Comparison of ENCODE assay signal across 40 cellular contexts in the genomic region with DNA sequence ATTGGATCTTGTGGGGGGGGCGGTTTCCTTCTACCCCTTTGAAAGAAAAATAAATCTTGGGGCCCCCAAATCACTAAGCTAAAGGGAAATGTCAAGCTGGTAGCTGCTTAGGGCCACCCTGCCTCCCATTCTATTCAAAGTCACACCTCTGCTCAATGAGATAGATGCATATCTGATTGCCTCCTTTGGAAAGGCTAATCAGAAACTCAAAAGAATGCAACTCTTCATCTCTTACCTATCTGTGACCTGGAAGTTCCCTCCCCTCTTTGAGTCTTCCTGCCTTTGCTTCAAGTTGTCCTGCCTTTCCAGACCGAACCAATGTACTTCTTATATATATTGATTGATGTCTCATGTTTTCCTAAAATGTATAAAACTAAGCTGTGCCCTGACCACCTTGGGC. TPM values are rescaled to one million over a fixed set of nuclear protein-coding genes. Genes with fewer than 3 reads are reported as not detected.
"Had no signal": no experiment of that assay in that cellular context is flagged by ENCODE, and none has a peak within 500 bp of the region (broad histone marks: within the 10 kb centered on the region; RNA-seq: fewer than 3 reads in every experiment).

No MANE protein-coding gene starts in this region.

- H3K36me3 Mint-ChIP-seq: activated CD8-positive, alpha-beta memory T cell treated with anti-CD3 and anti-CD28 coated beads, Interleukin-2, amount 10 ng/mL, durations not matched to agents 7 days and 5 days; activated naive CD4-positive, alpha-beta T cell treated with anti-CD3 and anti-CD28 coated beads, Interleukin-2, amount 10 ng/mL, durations not matched to agents 7 days and 5 days; activated naive CD4-positive, alpha-beta T cell treated with anti-CD3 and anti-CD28 coated beads, Interleukin-2, amount 50 U/mL, for 24 hours; activated naive CD8-positive, alpha-beta T cell; activated naive CD8-positive, alpha-beta T cell treated with anti-CD3 and anti-CD28 coated beads, Interleukin-2, amount 10 ng/mL, durations not matched to agents 7 days and 5 days; brain had no signal

- H3K4me3 ChIP-seq: ascending aorta, cardiac muscle cell had no signal

- H3K27ac Mint-ChIP-seq: activated CD4-positive, alpha-beta memory T cell treated with anti-CD3 and anti-CD28 coated beads, Interleukin-2, amount 10 ng/mL, durations not matched to agents 7 days and 5 days; activated CD4-positive, alpha-beta T cell treated with anti-CD3 and anti-CD28 coated beads for 36 hours; activated CD4-positive, alpha-beta T cell treated with anti-CD3 and anti-CD28 coated beads, Interleukin-2, amount 10 ng/mL, durations not matched to agents 7 days and 5 days; activated CD8-positive, alpha-beta memory T cell treated with anti-CD3 and anti-CD28 coated beads, Interleukin-2, amount 10 ng/mL, durations not matched to agents 7 days and 5 days; activated CD8-positive, alpha-beta T cell treated with anti-CD3 and anti-CD28 coated beads, Interleukin-2, amount 10 ng/mL, durations not matched to agents 7 days and 5 days; activated naive CD4-positive, alpha-beta T cell treated with anti-CD3 and anti-CD28 coated beads, Interleukin-2, amount 10 ng/mL, durations not matched to agents 7 days and 5 days; activated naive CD4-positive, alpha-beta T cell treated with anti-CD3 and anti-CD28 coated beads, Interleukin-2, amount 50 U/mL, for 24 hours; activated naive CD8-positive, alpha-beta T cell; activated naive CD8-positive, alpha-beta T cell treated with anti-CD3 and anti-CD28 coated beads, Interleukin-2, amount 10 ng/mL, durations not matched to agents 7 days and 5 days; activated naive CD8-positive, alpha-beta T cell treated with anti-CD3 and anti-CD28 coated beads, Interleukin-2, amount 50 U/mL, for 24 hours; activated T-cell treated with anti-CD3 and anti-CD28 coated beads, Interleukin-2, amount 50 U/mL, for 24 hours; activated T-helper 2 cell treated with anti-CD3 and anti-CD28 coated beads, Interferon-gamma antibody, Interleukin-2, Interleukin-4, amounts not matched to agents 10 μg/mL and 5 μg/mL and 100 μg/mL, durations not matched to agents 14 hours and 24 hours and 36 hours; brain; T-helper 1 cell treated with Interleukin-12 subunit alpha and Interleukin-12 subunit beta and Interleukin-4 antibody, amounts not matched to agents 30 μg/mL and 1 μg/mL, for 36 hours; T-helper 2 cell treated with Interferon-gamma antibody and Interleukin-4, amounts not matched to agents 5 μg/mL and 100 μg/mL, for 36 hours had no signal

- H3K4me1 Mint-ChIP-seq: activated CD4-positive, alpha-beta memory T cell treated with anti-CD3 and anti-CD28 coated beads, Interleukin-2, amount 10 ng/mL, durations not matched to agents 7 days and 5 days; activated CD4-positive, alpha-beta T cell treated with anti-CD3 and anti-CD28 coated beads for 36 hours; activated CD4-positive, alpha-beta T cell treated with anti-CD3 and anti-CD28 coated beads, Interleukin-2, amount 10 ng/mL, durations not matched to agents 7 days and 5 days; activated CD8-positive, alpha-beta memory T cell treated with anti-CD3 and anti-CD28 coated beads, Interleukin-2, amount 10 ng/mL, durations not matched to agents 7 days and 5 days; activated naive CD4-positive, alpha-beta T cell treated with anti-CD3 and anti-CD28 coated beads, Interleukin-2, amount 10 ng/mL, durations not matched to agents 7 days and 5 days; activated naive CD4-positive, alpha-beta T cell treated with anti-CD3 and anti-CD28 coated beads, Interleukin-2, amount 50 U/mL, for 24 hours; activated naive CD8-positive, alpha-beta T cell treated with anti-CD3 and anti-CD28 coated beads, Interleukin-2, amount 10 ng/mL, durations not matched to agents 7 days and 5 days; activated naive CD8-positive, alpha-beta T cell treated with anti-CD3 and anti-CD28 coated beads, Interleukin-2, amount 50 U/mL, for 24 hours; brain; central memory CD8-positive, alpha-beta T cell had no signal

- H3K36me3 ChIP-seq: ascending aorta, cardiac muscle cell had no signal

- H3K9me3 Mint-ChIP-seq: activated naive CD8-positive, alpha-beta T cell treated with anti-CD3 and anti-CD28 coated beads, Interleukin-2, amount 10 ng/mL, durations not matched to agents 7 days and 5 days; activated naive CD8-positive, alpha-beta T cell treated with anti-CD3 and anti-CD28 coated beads, Interleukin-2, amount 50 U/mL, for 24 hours; activated T-cell treated with anti-CD3 and anti-CD28 coated beads, Interleukin-2, amount 50 U/mL, for 24 hours; central memory CD8-positive, alpha-beta T cell; T-helper 1 cell treated with Interleukin-12 subunit alpha and Interleukin-12 subunit beta and Interleukin-4 antibody, amounts not matched to agents 30 μg/mL and 1 μg/mL, for 36 hours; T-helper 2 cell treated with Interferon-gamma antibody and Interleukin-4, amounts not matched to agents 5 μg/mL and 100 μg/mL, for 36 hours had no signal

- ATAC-seq: activated CD4-positive, alpha-beta T cell treated with anti-CD3 and anti-CD28 coated beads for 36 hours; activated CD4-positive, CD25-positive, alpha-beta regulatory T cell treated with anti-CD3 and anti-CD28 coated beads, Interleukin-2, amount 50 U/mL, for 24 hours; activated CD8-positive, alpha-beta memory T cell treated with anti-CD3 and anti-CD28 coated beads, Interleukin-2, amount 10 ng/mL, durations not matched to agents 7 days and 5 days; activated CD8-positive, alpha-beta T cell treated with anti-CD3 and anti-CD28 coated beads, Interleukin-2, amount 10 ng/mL, durations not matched to agents 7 days and 5 days; activated naive CD8-positive, alpha-beta T cell treated with anti-CD3 and anti-CD28 coated beads, Interleukin-2, amount 50 U/mL, for 24 hours had no signal

- H3K27ac ChIP-seq: ascending aorta, cardiac muscle cell, VCaP had no signal

- DNase-seq: activated CD4-positive, alpha-beta memory T cell treated with anti-CD3 and anti-CD28 coated beads, Interleukin-2, amount 10 ng/mL, durations not matched to agents 7 days and 5 days; activated CD4-positive, alpha-beta T cell treated with anti-CD3 and anti-CD28 coated beads for 1 hour; activated CD4-positive, alpha-beta T cell treated with anti-CD3 and anti-CD28 coated beads for 36 hours; activated CD4-positive, alpha-beta T cell treated with anti-CD3 and anti-CD28 coated beads for 48 hours; activated CD4-positive, alpha-beta T cell treated with anti-CD3 and anti-CD28 coated beads, Interleukin-2, amount 10 ng/mL, durations not matched to agents 7 days and 5 days; activated CD4-positive, alpha-beta T cell treated with anti-CD3 and anti-CD28 coated beads, Interleukin-2, amount 50 U/mL, for 48 hours; activated CD4-positive, CD25-positive, alpha-beta regulatory T cell; activated CD8-positive, alpha-beta memory T cell treated with anti-CD3 and anti-CD28 coated beads for 24 hours; activated CD8-positive, alpha-beta memory T cell treated with anti-CD3 and anti-CD28 coated beads, Interleukin-2, amount 10 ng/mL, durations not matched to agents 7 days and 5 days; activated CD8-positive, alpha-beta memory T cell treated with anti-CD3 and anti-CD28 coated beads, Interleukin-2, amount 50 U/mL, for 48 hours; activated CD8-positive, alpha-beta T cell treated with anti-CD3 and anti-CD28 coated beads, Interleukin-2, amount 10 ng/mL, durations not matched to agents 7 days and 5 days; activated effector memory CD4-positive, alpha-beta T cell treated with Interleukin-2 at 50 U/mL for 16 hours; activated gamma-delta T cell; activated naive CD4-positive, alpha-beta T cell treated with anti-CD3 and anti-CD28 coated beads, Interleukin-2, amount 10 ng/mL, durations not matched to agents 7 days and 5 days; activated naive CD4-positive, alpha-beta T cell treated with Interleukin-2 at 50 U/mL for 16 hours; activated naive CD8-positive, alpha-beta T cell treated with anti-CD3 and anti-CD28 coated beads, Interleukin-2, amount 10 ng/mL, durations not matched to agents 7 days and 5 days; activated naive CD8-positive, alpha-beta T cell treated with anti-CD3 and anti-CD28 coated beads, Interleukin-2, amount 50 U/mL, for 24 hours; activated T-cell treated with anti-CD3 and anti-CD28 coated beads, Interleukin-2, amount 50 U/mL, for 24 hours; activated T-cell treated with anti-CD3 and anti-CD28 coated beads, Interleukin-2, amount 50 U/mL, for 48 hours; amygdala; anterior cingulate cortex; caudate nucleus; cerebellar nuclear complex; T-helper 1 cell; T-helper 2 cell; T-helper 9 cell had no signal

- H3K4me3 Mint-ChIP-seq: activated CD4-positive, alpha-beta memory T cell treated with anti-CD3 and anti-CD28 coated beads, Interleukin-2, amount 10 ng/mL, durations not matched to agents 7 days and 5 days; activated CD4-positive, alpha-beta T cell treated with anti-CD3 and anti-CD28 coated beads for 36 hours; activated CD4-positive, alpha-beta T cell treated with anti-CD3 and anti-CD28 coated beads, Interleukin-2, amount 10 ng/mL, durations not matched to agents 7 days and 5 days; activated CD8-positive, alpha-beta memory T cell treated with anti-CD3 and anti-CD28 coated beads, Interleukin-2, amount 10 ng/mL, durations not matched to agents 7 days and 5 days; activated CD8-positive, alpha-beta T cell treated with anti-CD3 and anti-CD28 coated beads, Interleukin-2, amount 10 ng/mL, durations not matched to agents 7 days and 5 days; activated naive CD4-positive, alpha-beta T cell treated with anti-CD3 and anti-CD28 coated beads, Interleukin-2, amount 10 ng/mL, durations not matched to agents 7 days and 5 days; activated naive CD4-positive, alpha-beta T cell treated with anti-CD3 and anti-CD28 coated beads, Interleukin-2, amount 50 U/mL, for 24 hours; activated naive CD8-positive, alpha-beta T cell; activated naive CD8-positive, alpha-beta T cell treated with anti-CD3 and anti-CD28 coated beads, Interleukin-2, amount 10 ng/mL, durations not matched to agents 7 days and 5 days; activated naive CD8-positive, alpha-beta T cell treated with anti-CD3 and anti-CD28 coated beads, Interleukin-2, amount 50 U/mL, for 24 hours; activated T-cell treated with anti-CD3 and anti-CD28 coated beads, Interleukin-2, amount 50 U/mL, for 24 hours; brain; central memory CD8-positive, alpha-beta T cell; T-helper 1 cell treated with Interleukin-12 subunit alpha and Interleukin-12 subunit beta and Interleukin-4 antibody, amounts not matched to agents 30 μg/mL and 1 μg/mL, for 36 hours; T-helper 2 cell treated with Interferon-gamma antibody and Interleukin-4, amounts not matched to agents 5 μg/mL and 100 μg/mL, for 36 hours had no signal

- H3K27me3 ChIP-seq: ascending aorta, cardiac muscle cell had no signal

- H3K9me3 ChIP-seq: ascending aorta had no signal

- H3K4me1 ChIP-seq: ascending aorta had no signal

- H3K27me3 Mint-ChIP-seq: activated CD4-positive, alpha-beta memory T cell treated with anti-CD3 and anti-CD28 coated beads, Interleukin-2, amount 10 ng/mL, durations not matched to agents 7 days and 5 days; activated naive CD8-positive, alpha-beta T cell; activated naive CD8-positive, alpha-beta T cell treated with anti-CD3 and anti-CD28 coated beads, Interleukin-2, amount 10 ng/mL, durations not matched to agents 7 days and 5 days had no signal

RNA-seq across cellular contexts. Expression of gene C4orf51, which starts 7.0 kb away (rescaled TPM):
- total RNA-seq: activated CD4-positive, alpha-beta memory T cell treated with anti-CD3 and anti-CD28 coated beads, Interleukin-2, amount 10 ng/mL, durations not matched to agents 7 days and 5 days; activated CD4-positive, alpha-beta T cell treated with anti-CD3 and anti-CD28 coated beads for 36 hours; activated CD4-positive, alpha-beta T cell treated with anti-CD3 and anti-CD28 coated beads, Interleukin-2, amount 10 ng/mL, durations not matched to agents 7 days and 5 days; activated CD8-positive, alpha-beta memory T cell treated with anti-CD3 and anti-CD28 coated beads, Interleukin-2, amount 10 ng/mL, durations not matched to agents 7 days and 5 days; activated CD8-positive, alpha-beta T cell treated with anti-CD3 and anti-CD28 coated beads, Interleukin-2, amount 10 ng/mL, durations not matched to agents 7 days and 5 days; activated naive CD8-positive, alpha-beta T cell treated with anti-CD3 and anti-CD28 coated beads, Interleukin-2, amount 10 ng/mL, durations not matched to agents 7 days and 5 days; activated T-helper 2 cell treated with anti-CD3 and anti-CD28 coated beads, Interferon-gamma antibody, Interleukin-2, Interleukin-4, amounts not matched to agents 10 μg/mL and 5 μg/mL and 100 μg/mL, durations not matched to agents 14 hours and 24 hours and 36 hours; ascending aorta; bronchial epithelial cell; cardiac muscle cell; chondrocyte had no signal
- polyA plus RNA-seq: adipose tissue, cardiac muscle cell had no signal
